ENCODE assay signal across 9 cellular contexts in genomic region chr20:36862857-36863668, GRCh38. TPM values are rescaled to one million over a fixed set of nuclear protein-coding genes. Genes with fewer than 3 reads are reported as not detected.
DNase-seq lines count a peak whose midpoint lies in the region; ATAC-seq and TF ChIP-seq lines count a peak whose summit lies in the region.
"Had no signal": no experiment of that assay in that cellular context is flagged by ENCODE, and none has a peak within 500 bp of the region (broad histone marks: within the 10 kb centered on the region; RNA-seq: fewer than 3 reads in every experiment).

No MANE protein-coding gene starts in this region.

- H3K27ac Mint-ChIP-seq in MCF 10A (ENCODE audit: low read depth, unreplicated experiment), result no peak overlapping the region
- H3K27ac Mint-ChIP-seq in activated naive CD4-positive, alpha-beta T cell treated with anti-CD3 and anti-CD28 coated beads for 36 hours, result no peak overlapping the region

- no peaks in the 10 kb centered on the region for H3K9me3 ChIP-seq in muscle layer of colon (ENCODE audit: low read length)

- H3K9me3 Mint-ChIP-seq in MCF 10A (ENCODE audit: unreplicated experiment), result no peaks in the 10 kb centered on the region
- no peaks in the 10 kb centered on the region for H3K9me3 Mint-ChIP-seq in activated naive CD4-positive, alpha-beta T cell treated with anti-CD3 and anti-CD28 coated beads for 36 hours

- peaks cover 47% of the 10 kb centered on the region for H3K79me2 ChIP-seq in ACC112 (ENCODE audit: control insufficient read depth, insufficient read depth, low read length, unreplicated experiment)

- CTCF ChIA-PET in MCF 10A (lab: Yijun Ruan, JAX), result interaction anchor here (0.5 to 3.0 kb wide), 19 partner anchors 8 to 371 kb away, joined by 3 to 14 read pairs (median 4); partner anchors contain the start of gene DSN1
- CTCF ChIA-PET in activated naive CD4-positive, alpha-beta T cell treated with anti-CD3 and anti-CD28 coated beads for 36 hours (lab: Charles Lee), result interaction anchor here (0.6 to 2.1 kb wide), 12 partner anchors 9 to 230 kb away, joined by 3 to 11 read pairs (median 4); partner anchors contain the start of gene DSN1

- H3K36me3 Mint-ChIP-seq in MCF 10A (ENCODE audit: insufficient read depth, unreplicated experiment), result peaks cover 11% of the 10 kb centered on the region
- H3K36me3 Mint-ChIP-seq in activated naive CD4-positive, alpha-beta T cell treated with anti-CD3 and anti-CD28 coated beads for 36 hours (ENCODE audit: low read depth), result no peaks in the 10 kb centered on the region

- H3K27me3 ChIP-seq in ACC112 (ENCODE audit: insufficient read depth, low read length), result no peaks in the 10 kb centered on the region
- H3K27me3 ChIP-seq in muscle layer of colon (ENCODE audit: control insufficient read depth in 1 of 2, insufficient read depth in 2 of 2, low read length in 2 of 2), result no peaks in the 10 kb centered on the region

- no peaks in the 10 kb centered on the region for H3K36me3 ChIP-seq in ACC112 (ENCODE audit: insufficient read depth, low read length)
- H3K36me3 ChIP-seq in muscle layer of colon (ENCODE audit: insufficient read depth, low read length), result no peaks in the 10 kb centered on the region

- H3K4me1 ChIP-seq in ACC112 (ENCODE audit: control insufficient read depth, insufficient read depth, low read length, unreplicated experiment) (peaks cover 25% of the 10 kb centered on the region), muscle layer of colon (ENCODE audit: insufficient read depth, low read length) (peaks cover 38% of the 10 kb centered on the region)

- H3K4me3 ChIP-seq in ACC112 (ENCODE audit: low read depth, low read length) (peak overlapping the region; percentile 76), muscle layer of colon (ENCODE audit: low read depth in 1 of 2, low read length in 2 of 2) (peak overlapping the region; percentile 23 to 52)

- BruUV-seq in MCF 10A (replicated peaks; lab: Mats Ljungman, UMichigan), result no TSS peak

- peaks cover 41% of the 10 kb centered on the region for H3K4me1 Mint-ChIP-seq in MCF 10A (ENCODE audit: insufficient read depth, unreplicated experiment)
- H3K4me1 Mint-ChIP-seq in activated naive CD4-positive, alpha-beta T cell treated with anti-CD3 and anti-CD28 coated beads for 36 hours (ENCODE audit: low read depth), result no peaks in the 10 kb centered on the region

- peak overlapping the region; percentile 44 for H2AFZ ChIP-seq in ACC112 (ENCODE audit: low read length, unreplicated experiment)

- intact Hi-C loops in MCF 10A (cut with micrococcal nuclease), result loop anchor here (1.0 to 5.0 kb wide), 3 partner anchors 28 to 71 kb away; no protein-coding TSS in a partner anchor
- intact Hi-C loops in activated naive CD4-positive, alpha-beta T cell treated with anti-CD3 and anti-CD28 coated beads for 36 hours (cut with micrococcal nuclease), result no loop called here

- POLR2A ChIA-PET in MCF 10A (lab: Yijun Ruan, JAX), result interaction anchor here (0.7 to 7.4 kb wide), 16 partner anchors 8 to 908 kb away, joined by 3 to 88 read pairs (median 6); partner anchors contain the start of genes DSN1 and RAB5IF

- H3K9ac ChIP-seq in muscle layer of colon (ENCODE audit: low read length), result no peak overlapping the region

- H3K27ac ChIP-seq in ACC112 (ENCODE audit: low read depth, low read length) (peak overlapping the region; percentile 87; the same call in 1 of the 2 replicates), muscle layer of colon (ENCODE audit: low read depth, low read length) (no peak overlapping the region)

- DNase-seq in MCF 10A (ENCODE audit: unreplicated experiment) (no peak), H4 (ENCODE audit: low spot score) (no peak), NCI-H2196 treated with DMSO at 0.1 percent for 48 hours (lab: John Stamatoyannopoulos, UW; ENCODE audit: unreplicated experiment) (no peak)
- DNase-seq in activated naive CD4-positive, alpha-beta T cell treated with anti-CD3 and anti-CD28 coated beads for 36 hours, result no peak

- no peak for TF ChIP-seq CTCF in MCF 10A (IDR thresholded peaks at IDR 0.05; ENCODE audit: unreplicated experiment)

- no peaks in the 10 kb centered on the region for H3K27me3 Mint-ChIP-seq in MCF 10A (ENCODE audit: insufficient read depth, unreplicated experiment)
- peaks cover 21% of the 10 kb centered on the region for H3K27me3 Mint-ChIP-seq in activated naive CD4-positive, alpha-beta T cell treated with anti-CD3 and anti-CD28 coated beads for 36 hours (ENCODE audit: low read depth)

- ATAC-seq in GM19035 (IDR thresholded peaks at IDR 0.05; ENCODE audit: unreplicated experiment) (peak; percentile 44), HG03280 (IDR thresholded peaks at IDR 0.05; ENCODE audit: unreplicated experiment) (peak; percentile 49)

- peak overlapping the region; percentile 76 for H3K4me3 Mint-ChIP-seq in MCF 10A (ENCODE audit: unreplicated experiment)
- no peak overlapping the region for H3K4me3 Mint-ChIP-seq in activated naive CD4-positive, alpha-beta T cell treated with anti-CD3 and anti-CD28 coated beads for 36 hours

RNA-seq across cellular contexts. Expression of gene TLDC2, which starts 12.9 kb away (rescaled TPM):
- not detected in 2 replicates for total RNA-seq in MCF 10A (2022)
- total RNA-seq in activated naive CD4-positive, alpha-beta T cell treated with anti-CD3 and anti-CD28 coated beads for 36 hours, result not detected
- not detected in 2 replicates for total RNA-seq in H4 (2014; rRNA removed; shearing (Covaris generic))
- total RNA-seq: glomerular endothelial cell had no signal
